Comparison of ENCODE assay signal across 20 cellular contexts in the genomic region with DNA sequence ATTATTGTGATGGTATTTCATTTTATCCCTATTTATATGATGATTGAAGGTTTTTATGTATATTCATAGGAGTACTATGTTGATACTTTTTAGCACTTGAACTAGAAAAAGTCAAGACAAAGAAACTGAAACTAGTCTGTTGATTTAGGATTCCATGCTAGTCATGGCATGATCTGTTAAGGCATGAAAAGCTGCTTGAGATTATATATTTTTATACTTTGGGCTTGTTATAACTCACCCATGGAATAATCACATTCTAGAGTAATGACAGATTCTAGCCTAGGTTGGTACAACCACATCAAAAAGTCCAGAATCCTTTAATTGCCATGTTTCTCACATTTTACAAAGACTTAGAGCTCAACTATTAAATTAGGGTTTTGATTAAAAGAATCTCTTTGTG.
DNase-seq lines count a peak whose midpoint lies in the region; ATAC-seq and TF ChIP-seq lines count a peak whose summit lies in the region.
"Had no signal": no experiment of that assay in that cellular context is flagged by ENCODE, and none has a peak within 500 bp of the region (broad histone marks: within the 10 kb centered on the region; RNA-seq: fewer than 3 reads in every experiment).

No MANE protein-coding gene starts in this region.

- H3K4me3 Mint-ChIP-seq in activated T-helper 17 cell treated with anti-CD3 and anti-CD28 coated beads, Interleukin-2, amount 50 U/mL, for 72 hours, result no peak overlapping the region
- H3K4me3 Mint-ChIP-seq: B cell; CD4-positive, CD25-positive, alpha-beta regulatory T cell; CD8-positive, alpha-beta T cell; GM23338; H9 had no signal

- no peaks in the 10 kb centered on the region for H3K36me3 ChIP-seq in esophagus squamous epithelium
- H3K36me3 ChIP-seq: BLaER1 had no signal

- H3K27ac ChIP-seq in esophagus squamous epithelium, result peak overlapping the region in 3 of 4 donors; percentile 59 to 76 (median 74)
- H3K27ac ChIP-seq: BLaER1, C4-2B had no signal

- no peak for ATAC-seq in activated T-helper 17 cell treated with anti-CD3 and anti-CD28 coated beads, Interleukin-2, amount 50 U/mL, for 72 hours (replicated peaks)
- no peak for ATAC-seq in GM18519 (IDR thresholded peaks at IDR 0.05; ENCODE audit: low FRiP score, unreplicated experiment)
- ATAC-seq: CD8-positive, alpha-beta T cell; GM12878; GM23338; HCT116 had no signal

- H3K27me3 Mint-ChIP-seq in activated T-helper 17 cell treated with anti-CD3 and anti-CD28 coated beads, Interleukin-2, amount 50 U/mL, for 72 hours, result no peaks in the 10 kb centered on the region
- H3K27me3 Mint-ChIP-seq: B cell; CD4-positive, CD25-positive, alpha-beta regulatory T cell had no signal

- no peak overlapping the region for H3K27ac Mint-ChIP-seq in activated T-helper 17 cell treated with anti-CD3 and anti-CD28 coated beads, Interleukin-2, amount 50 U/mL, for 72 hours
- H3K27ac Mint-ChIP-seq: B cell; CD4-positive, CD25-positive, alpha-beta regulatory T cell; CD8-positive, alpha-beta T cell; GM23338; H9 had no signal

- H3K4me1 Mint-ChIP-seq in activated T-helper 17 cell treated with anti-CD3 and anti-CD28 coated beads, Interleukin-2, amount 50 U/mL, for 72 hours, result no peaks in the 10 kb centered on the region
- H3K4me1 Mint-ChIP-seq: B cell; CD4-positive, CD25-positive, alpha-beta regulatory T cell had no signal

- DNase-seq in HPDE6-E6E7 (ENCODE audit: extremely low spot score) (peak; percentile 26), epithelial cell of esophagus (ENCODE audit: low read depth) (peak; percentile 64), esophagus squamous epithelium (lab: John Stamatoyannopoulos, UW) (no peak), AG08396 (ENCODE audit: low spot score) (no peak)
- DNase-seq: Caco-2; CD4-positive, CD25-positive, alpha-beta regulatory T cell; CD8-positive, alpha-beta T cell; DMS 273 treated with DMSO at 0.1 percent for 48 hours; DMS79; EL; GDM1; H9 had no signal

- H3K9me3 Mint-ChIP-seq in activated T-helper 17 cell treated with anti-CD3 and anti-CD28 coated beads, Interleukin-2, amount 50 U/mL, for 72 hours, result peaks cover 10% of the 10 kb centered on the region
- H3K9me3 Mint-ChIP-seq: GM23338, H9 had no signal

- H3K4me3 ChIP-seq in epithelial cell of esophagus (ENCODE audit: low read length), result no peak overlapping the region
- H3K4me3 ChIP-seq in esophagus squamous epithelium, result no peak overlapping the region
- H3K4me3 ChIP-seq: BLaER1, GM12878, GM23338 had no signal

- intact Hi-C loops in esophagus squamous epithelium (cut with DNase I), result no loop called here

- H3K4me1 ChIP-seq in esophagus squamous epithelium, result peaks cover 0 to 45% (median 18%) of the 10 kb centered on the region in 3 donors
- H3K4me1 ChIP-seq: BLaER1, Caco-2 had no signal

- no peaks in the 10 kb centered on the region for H3K9me3 ChIP-seq in esophagus squamous epithelium
- H3K9me3 ChIP-seq: BLaER1, Caco-2 had no signal

- H3K27me3 ChIP-seq in esophagus squamous epithelium, result no peaks in the 10 kb centered on the region
- H3K27me3 ChIP-seq: BLaER1 had no signal

- no peak for TF ChIP-seq POLR2A in esophagus squamous epithelium (IDR thresholded peaks at IDR 0.05)

- H3K36me3 Mint-ChIP-seq in activated T-helper 17 cell treated with anti-CD3 and anti-CD28 coated beads, Interleukin-2, amount 50 U/mL, for 72 hours (ENCODE audit: low read depth), result no peaks in the 10 kb centered on the region
- H3K36me3 Mint-ChIP-seq: CD4-positive, CD25-positive, alpha-beta regulatory T cell; CD8-positive, alpha-beta T cell had no signal

- TF ChIP-seq CTCF in epithelial cell of esophagus (IDR thresholded peaks at IDR 0.05; ENCODE audit: insufficient read depth, low read depth, low read length, missing control alignments) (no peak), esophagus squamous epithelium (IDR thresholded peaks at IDR 0.05) (no peak)

Comparison
In these comparisons a context has a peak if more than half of its experiments do, and no peak if none do; other contexts are left out.
1. DNase-seq: peak in HPDE6-E6E7 (single experiment) and epithelial cell of esophagus (single experiment); none in esophagus squamous epithelium (single experiment) and AG08396 (single experiment).